35 cellular contexts compared by ENCODE assay signal in the genomic region with DNA sequence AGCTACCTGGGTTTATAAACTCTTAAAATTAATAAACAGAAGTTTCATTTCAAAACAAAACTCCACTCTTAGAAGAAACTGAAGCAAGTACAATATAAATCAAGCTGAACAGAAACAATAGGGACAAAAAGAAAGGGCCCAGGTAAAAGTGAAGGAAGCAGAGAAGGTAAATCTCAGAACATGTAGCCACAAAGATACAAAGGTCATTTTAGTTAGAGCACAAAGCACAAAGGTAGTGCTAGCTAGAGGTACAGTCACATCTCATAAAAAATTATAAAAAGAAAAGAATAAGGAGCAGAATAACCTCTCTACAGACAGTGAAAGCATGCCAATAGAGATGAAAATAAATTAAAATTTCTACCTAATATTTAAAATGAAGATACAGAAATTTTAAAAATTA.
"Had no signal": no experiment of that assay in that cellular context is flagged by ENCODE, and none has a peak within 500 bp of the region (broad histone marks: within the 10 kb centered on the region; RNA-seq: fewer than 3 reads in every experiment).

No MANE protein-coding gene starts in this region.

- H3K36me3 ChIP-seq: MG63 had no signal

- H3K27ac ChIP-seq: KMS-11 had no signal

- DNase-seq: Karpas-422, Kasumi-1, MG63, MM.1S, MV-4-11, NCI-H1048, NCI-H1092, NCI-H1092 treated with DMSO at 0.1 percent for 48 hours, NCI-H1105, NCI-H1105 treated with DMSO at 0.1 percent for 48 hours, NCI-H1417, NCI-H1417 treated with DMSO at 0.1 percent for 48 hours, NCI-H1436, NCI-H1436 treated with DMSO at 0.1 percent for 48 hours, NCI-H146, NCI-H1694, NCI-H1694 treated with DMSO at 0.1 percent for 48 hours, NCI-H187, NCI-H187 treated with DMSO at 0.1 percent for 48 hours, NCI-H1930, NCI-H2029, NCI-H2029 treated with DMSO at 0.1 percent for 48 hours, NCI-H2081, NCI-H2081 treated with DMSO at 0.1 percent for 48 hours, NCI-H2107, NCI-H2171, NCI-H2171 treated with DMSO at 0.1 percent for 48 hours, NCI-H2227 treated with DMSO at 0.1 percent for 48 hours, NCI-H226, NCI-H345, NCI-H446, NCI-H446 treated with DMSO at 0.1 percent for 48 hours, NCI-H510A, NCI-H510A treated with DMSO at 0.1 percent for 48 hours had no signal

- H3K4me3 ChIP-seq: MG63 had no signal
